Comparison of ENCODE assay signal across 8 cellular contexts in the genomic region with DNA sequence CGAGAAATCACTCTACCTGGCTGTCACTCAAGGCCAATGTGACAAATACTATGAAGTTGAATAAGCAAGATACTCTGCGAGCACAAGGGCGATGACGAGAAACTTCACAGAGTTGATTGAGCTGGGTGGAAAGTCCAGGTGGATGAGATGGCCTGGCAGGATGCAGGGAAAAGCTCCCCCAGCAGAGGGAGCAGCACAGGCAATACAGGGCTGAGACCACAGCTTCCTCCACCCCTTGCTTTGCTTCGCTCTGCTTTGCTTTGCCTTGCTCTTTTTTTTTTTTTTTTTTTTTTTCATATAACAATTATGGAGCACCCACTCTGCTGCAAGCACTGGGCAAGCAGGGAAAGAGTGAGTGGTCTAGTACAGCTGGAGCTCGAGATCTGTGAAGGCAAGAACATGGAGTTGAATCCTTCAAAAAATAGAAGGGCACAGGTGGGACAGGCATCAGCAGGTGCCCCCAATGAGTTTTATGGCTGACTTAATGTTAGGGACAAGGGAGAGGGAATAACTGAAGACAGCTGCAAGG.
DNase-seq lines count a peak whose midpoint lies in the region; ATAC-seq and TF ChIP-seq lines count a peak whose summit lies in the region.

No MANE protein-coding gene starts in this region.

- no peaks in the 10 kb centered on the region for H3K27me3 ChIP-seq in lung (ENCODE audit: control insufficient read depth, insufficient read depth)

- no peaks in the 10 kb centered on the region for H3K9me3 ChIP-seq in lung (ENCODE audit: control insufficient read depth in 2 of 2, insufficient read depth in 1 of 2, low read length in 1 of 2)

- H3K36me3 ChIP-seq in lung (ENCODE audit: control insufficient read depth in 2 of 2, insufficient read depth in 2 of 2, low read length in 2 of 2): no peaks in the 10 kb centered on the region

- peaks cover 0 to 2% of the 10 kb centered on the region in 2 donors for H3K4me1 ChIP-seq in lung (ENCODE audit: control insufficient read depth in 2 of 2, insufficient read depth in 2 of 2, low read length in 2 of 2)

- H3K4me3 ChIP-seq in choroid plexus epithelial cell (ENCODE audit: low read depth, low read length) (no peak overlapping the region), lung (no peak overlapping the region)

- ATAC-seq in HG02571 (IDR thresholded peaks at IDR 0.05; ENCODE audit: unreplicated experiment) (peak; percentile 92), lung (ENCODE audit: insufficient read depth, low FRiP score) (peak; percentile 91)

- peak; percentile 95 for TF ChIP-seq CTCF in choroid plexus epithelial cell (conservative IDR thresholded peaks at IDR 0.05; ENCODE audit: low read depth, low read length)
- TF ChIP-seq CTCF in lung (IDR thresholded peaks at IDR 0.05; ENCODE audit: control extremely low read depth, extremely low read depth): peak; percentile 41

- H3K27ac ChIP-seq in lung (ENCODE audit: low read depth in 1 of 2, low read length in 1 of 2): no peak overlapping the region

- DNase-seq in NCI-H510A treated with DMSO at 0.1 percent for 48 hours (lab: John Stamatoyannopoulos, UW): peak; percentile 3
- no peak for DNase-seq in NCI-H510A (lab: John Stamatoyannopoulos, UW)
- peak; percentile 80 for DNase-seq in NAMALWA (ENCODE audit: low spot score)
- DNase-seq in activated CD4-positive, CD25-positive, alpha-beta regulatory T cell treated with anti-CD3 and anti-CD28 coated beads, Interleukin-2, amount 50 U/mL, for 72 hours: peak; percentile 60
- DNase-seq in choroid plexus epithelial cell (ENCODE audit: low read depth): peak; percentile 90
- DNase-seq in lung (ENCODE audit: low spot score): peak; percentile 73
- peak; percentile 56 for DNase-seq in stimulated activated CD8-positive, alpha-beta memory T cell treated with anti-CD3 and anti-CD28 coated beads, Interleukin-4, amount 100 ng/mL, for 24 hours (ENCODE audit: low read depth)

- 51 to 64% methylated on average over 6 of the region's 6 CpGs for WGBS in lung, 2 donors
